ENCODE assay signal across 20 cellular contexts in genomic region chr16:19289805-19290490, GRCh38. TPM values are rescaled to one million over a fixed set of nuclear protein-coding genes. Genes with fewer than 3 reads are reported as not detected.
A peak's percentile ranks its signal among the peaks of the same experiment; 100 is the strongest.
DNase-seq lines count a peak whose midpoint lies in the region; ATAC-seq and TF ChIP-seq lines count a peak whose summit lies in the region.
"Had no signal": no experiment of that assay in that cellular context is flagged by ENCODE, and none has a peak within 500 bp of the region (broad histone marks: within the 10 kb centered on the region; RNA-seq: fewer than 3 reads in every experiment).

No MANE protein-coding gene starts in this region.

- CTCF ChIA-PET in A673 (lab: Charles Lee) (no interaction called here), Caco-2 (lab: Charles Lee) (no interaction called here)

- H3K9me3 ChIP-seq in A673 (ENCODE audit: low read depth, low read length, poor library complexity, severe bottlenecking) = no peaks in the 10 kb centered on the region
- no peaks in the 10 kb centered on the region for H3K9me3 ChIP-seq in HUES48 (ENCODE audit: control insufficient read depth, insufficient read depth, low read length)
- no peaks in the 10 kb centered on the region for H3K9me3 ChIP-seq in mesodermal cell (ENCODE audit: control insufficient read depth, low read length)
- no peaks in the 10 kb centered on the region for H3K9me3 ChIP-seq in Caco-2
- H3K9me3 ChIP-seq: right lobe of liver had no signal

- peaks cover 6% of the 10 kb centered on the region for H3K27me3 Mint-ChIP-seq in Caco-2 (ENCODE audit: insufficient read depth, unreplicated experiment)

- H3K4me1 ChIP-seq in A673 (ENCODE audit: insufficient read depth, low read length, poor library complexity, severe bottlenecking) = peaks cover 6% of the 10 kb centered on the region
- peaks cover 35% of the 10 kb centered on the region for H3K4me1 ChIP-seq in HUES48 (ENCODE audit: control insufficient read depth, insufficient read depth, low read length)
- H3K4me1 ChIP-seq in mesodermal cell (ENCODE audit: control insufficient read depth, insufficient read depth, low read length, poor library complexity, severe bottlenecking) = peaks cover 4% of the 10 kb centered on the region
- no peaks in the 10 kb centered on the region for H3K4me1 ChIP-seq in Caco-2
- H3K4me1 ChIP-seq: right lobe of liver had no signal

- H3K27me3 ChIP-seq in A673 (replicated peaks; ENCODE audit: insufficient read depth, low read depth, low read length, poor library complexity) (no peaks in the 10 kb centered on the region), HUES48 (ENCODE audit: control insufficient read depth, insufficient read depth, low read length) (no peaks in the 10 kb centered on the region), Caco-2 (replicated peaks; ENCODE audit: control insufficient read depth, insufficient read depth, low read length) (no peaks in the 10 kb centered on the region)
- H3K27me3 ChIP-seq: right lobe of liver had no signal

- no peak overlapping the region for H3K27ac ChIP-seq in A673 (ENCODE audit: low read depth, low read length, poor library complexity, severe bottlenecking)
- H3K27ac ChIP-seq in HUES48 (ENCODE audit: low read depth, low read length) = peak overlapping the region; percentile 67
- peak overlapping the region; percentile 58 for H3K27ac ChIP-seq in mesodermal cell (ENCODE audit: low read depth, low read length, severe bottlenecking)
- H3K27ac ChIP-seq: epithelial cell of prostate, right lobe of liver had no signal

- DNase-seq in A673 (ENCODE audit: low spot score) (peak; percentile 14), anterior cingulate cortex (lab: John Stamatoyannopoulos, UW) (peak in 37 of 58 donors; percentile 7 to 63 (median 22)), EL (no peak), HT-29 (ENCODE audit: low spot score) (no peak), Caco-2 (no peak)
- DNase-seq: activated effector memory CD4-positive, alpha-beta T cell treated with anti-CD3 and anti-CD28 coated beads, Interleukin-2, amount 50 U/mL, for 16 hours; amniotic stem cell; islet precursor cell; NCI-H2029; NK-92 treated with Interleukin-12 subunit alpha and Interleukin-12 subunit beta, amount 100 ng/mL, for 24 hours; right lobe of liver had no signal

- H3K4me3 ChIP-seq in A673 (ENCODE audit: low read depth, low read length, poor library complexity, severe bottlenecking) = no peak overlapping the region
- H3K4me3 ChIP-seq in HUES48 (ENCODE audit: low read depth, low read length) = no peak overlapping the region
- no peak overlapping the region for H3K4me3 ChIP-seq in mesodermal cell (ENCODE audit: extremely low read depth, insufficient read depth, low read length, poor library complexity, severe bottlenecking)
- H3K4me3 ChIP-seq in Caco-2 (ENCODE audit: low read depth, low read length) = no peak overlapping the region
- H3K4me3 ChIP-seq: right lobe of liver had no signal

- intact Hi-C loops in A673 (cut with micrococcal nuclease; ENCODE audit: unreplicated experiment) (no loop called here), Caco-2 (cut with micrococcal nuclease; ENCODE audit: unreplicated experiment) (no loop called here)

- H3K4me3 Mint-ChIP-seq in Caco-2 (ENCODE audit: unreplicated experiment) = no peak overlapping the region
- H3K4me3 Mint-ChIP-seq: natural killer cell treated with Interleukin-12 subunit alpha and Interleukin-12 subunit beta and Interleukin-15 and Interleukin-18, amount 100 ng/mL, for 72 hours had no signal

- TF ChIP-seq CTCF in A673 (conservative IDR thresholded peaks at IDR 0.05; ENCODE audit: low read depth, low read length) (no peak), Caco-2 (IDR thresholded peaks at IDR 0.05; ENCODE audit: insufficient read depth in 1 of 2, low read depth in 1 of 2, low read length in 1 of 2, severe bottlenecking in 1 of 2, unreplicated experiment in 1 of 2) (no peak)

- no TSS peak for BruUV-seq in A673 (replicated peaks; lab: Mats Ljungman, UMichigan)
- BruUV-seq in Caco-2 (replicated peaks; lab: Mats Ljungman, UMichigan) = no TSS peak

- no peak for ATAC-seq in HG03025 (IDR thresholded peaks at IDR 0.05; ENCODE audit: low FRiP score, unreplicated experiment)
- ATAC-seq: natural killer cell treated with Interleukin-12 subunit alpha and Interleukin-12 subunit beta and Interleukin-15 and Interleukin-18, amount 100 ng/mL, for 72 hours; right lobe of liver had no signal

- no peaks in the 10 kb centered on the region for H3K4me1 Mint-ChIP-seq in Caco-2 (ENCODE audit: low read depth, unreplicated experiment)

- H3K36me3 ChIP-seq in A673 (ENCODE audit: insufficient read depth, low read length, poor library complexity, severe bottlenecking) (no peaks in the 10 kb centered on the region), HUES48 (ENCODE audit: control insufficient read depth, insufficient read depth, low read length) (no peaks in the 10 kb centered on the region), mesodermal cell (ENCODE audit: control insufficient read depth, insufficient read depth, low read length) (no peaks in the 10 kb centered on the region), Caco-2 (ENCODE audit: control insufficient read depth, insufficient read depth, low read length) (no peaks in the 10 kb centered on the region)
- H3K36me3 ChIP-seq: right lobe of liver had no signal

- no peaks in the 10 kb centered on the region for H3K9me3 Mint-ChIP-seq in Caco-2 (ENCODE audit: unreplicated experiment)
- H3K9me3 Mint-ChIP-seq: natural killer cell treated with Interleukin-12 subunit alpha and Interleukin-12 subunit beta and Interleukin-15 and Interleukin-18, amount 100 ng/mL, for 72 hours had no signal

- POLR2A ChIA-PET in A673 (lab: Charles Lee; ENCODE audit: low non-redundant PET) = no interaction called here
- POLR2A ChIA-PET in Caco-2 (lab: Charles Lee) = no interaction called here

- no peaks in the 10 kb centered on the region for H3K36me3 Mint-ChIP-seq in Caco-2 (ENCODE audit: insufficient read depth, unreplicated experiment)
- H3K36me3 Mint-ChIP-seq: natural killer cell treated with Interleukin-12 subunit alpha and Interleukin-12 subunit beta and Interleukin-15 and Interleukin-18, amount 100 ng/mL, for 72 hours had no signal

- WGBS in mesodermal cell (ENCODE audit: insufficient coverage in 2 of 2), 2 experiments = 60 to 65% methylated on average over 5 to 6 of the region's 7 CpGs

- no peak overlapping the region for H3K27ac Mint-ChIP-seq in Caco-2 (ENCODE audit: unreplicated experiment)
- H3K27ac Mint-ChIP-seq: natural killer cell treated with Interleukin-12 subunit alpha and Interleukin-12 subunit beta and Interleukin-15 and Interleukin-18, amount 100 ng/mL, for 72 hours had no signal

- no peak overlapping the region for H3K9ac ChIP-seq in HUES48 (ENCODE audit: low read depth, low read length)

RNA-seq across cellular contexts. Expression of gene CLEC19A, which starts 4.4 kb away (rescaled TPM):
- total RNA-seq in A673 (2021) (not detected in 2 replicates), Caco-2 (2022) (not detected in 2 replicates)
- polyA plus RNA-seq in mesodermal cell (2013, experiment 1 of 2) = not detected
- polyA plus RNA-seq in mesodermal cell (2013, experiment 2 of 2) = not detected
- total RNA-seq in HT-29 (2014; rRNA removed; shearing (Covaris generic)) = not detected in 2 replicates
- total RNA-seq: glomerular endothelial cell; HT1080; natural killer cell treated with Interleukin-12 subunit alpha and Interleukin-12 subunit beta and Interleukin-15 and Interleukin-18, amount 100 ng/mL, for 72 hours; subcutaneous adipose tissue; T-helper 1 cell treated with Interleukin-12 subunit alpha and Interleukin-12 subunit beta and Interleukin-4 antibody, amounts not matched to agents 30 ng/mL and 1 ng/mL, for 36 hours had no signal

Comparison
In these comparisons a context has a peak if more than half of its experiments do, and no peak if none do; other contexts are left out.
1. DNase-seq: peak in A673 (single experiment) and anterior cingulate cortex (37 of 58); none in EL (single experiment), HT-29 (single experiment) and Caco-2 (0 of 2).